8 cellular contexts compared by ENCODE assay signal in the genomic region with DNA sequence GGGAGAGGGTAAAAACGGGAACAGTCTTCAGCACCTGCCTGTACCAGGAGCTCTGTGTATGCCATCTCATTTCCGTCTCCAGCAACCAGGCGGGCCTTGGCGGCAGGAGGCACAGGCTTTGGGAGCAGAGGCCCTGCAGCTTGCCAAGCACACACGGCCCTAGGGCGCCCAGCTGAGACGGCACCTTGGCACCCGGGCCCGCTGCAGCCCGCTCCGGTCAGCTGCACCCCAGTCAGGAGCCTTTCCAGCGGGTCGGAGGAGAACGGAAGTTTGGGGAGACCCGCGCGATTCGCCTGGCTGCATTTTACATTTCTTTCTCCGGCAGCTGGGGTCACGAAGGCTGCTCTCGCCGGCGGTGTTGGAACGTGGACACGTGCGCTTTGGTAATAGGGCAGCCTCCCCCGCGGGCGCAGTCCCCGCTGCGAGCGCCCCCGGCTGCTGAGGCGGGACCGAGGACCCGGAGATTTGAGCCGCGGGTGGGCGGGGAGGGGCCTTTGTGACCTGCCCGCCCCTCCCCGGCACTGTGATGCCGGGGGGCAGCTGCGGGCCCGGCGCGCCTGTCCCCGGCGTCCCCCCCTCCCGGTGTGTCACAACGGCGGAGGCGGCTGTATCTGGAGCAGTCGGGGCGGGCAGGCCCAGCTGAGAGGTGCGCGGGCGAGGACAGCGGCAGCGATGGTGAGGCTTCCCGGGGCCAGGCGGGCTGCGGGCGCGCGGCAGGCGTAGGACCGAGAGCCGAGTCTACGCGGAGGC. TPM values are rescaled to one million over a fixed set of nuclear protein-coding genes. Genes with fewer than 3 reads are reported as not detected.
DNase-seq lines count a peak whose midpoint lies in the region; ATAC-seq and TF ChIP-seq lines count a peak whose summit lies in the region.

A gene (plus strand): TSS at position 616 of the 750 bp plus-strand sequence. CDS start 57 bp downstream, at position 673.

- no peaks in the 10 kb centered on the region for H3K36me3 ChIP-seq in upper lobe of right lung

- H3K4me1 ChIP-seq in upper lobe of right lung: peaks cover 14% of the 10 kb centered on the region

- no peak within 1 kb of the TSS for H3K27ac ChIP-seq in upper lobe of right lung

- peak within 1 kb of the TSS; percentile 76 for H3K4me3 Mint-ChIP-seq in natural killer cell treated with Interleukin-12 subunit alpha and Interleukin-12 subunit beta and Interleukin-15 and Interleukin-18, amount 100 ng/mL, for 72 hours

- H3K9me3 ChIP-seq in upper lobe of right lung: no peaks in the 10 kb centered on the region

- peak; percentile 47 for DNase-seq in stimulated activated naive CD4-positive, alpha-beta T cell treated with Interleukin-2 at 50 U/mL for 16 hours (lab: John Stamatoyannopoulos, UW)
- DNase-seq in stimulated activated naive CD4-positive, alpha-beta T cell (lab: John Stamatoyannopoulos, UW): no peak
- DNase-seq in NCI-H2081 treated with DMSO at 0.1 percent for 48 hours (lab: John Stamatoyannopoulos, UW) (peak; percentile 50), fibroblast of the aortic adventitia (ENCODE audit: low read depth) (peak; percentile 13), upper lobe of right lung (peak; percentile 70)
- DNase-seq in activated T-cell treated with anti-CD3 and anti-CD28 coated beads, Interleukin-2, amount 50 U/mL, for 1 hour: peak; percentile 25
- no peak for DNase-seq in natural killer cell treated with Interleukin-12 subunit alpha and Interleukin-12 subunit beta and Interleukin-15 and Interleukin-18, amount 100 ng/mL, for 72 hours (ENCODE audit: low spot score)

- intact Hi-C loops in upper lobe of right lung (cut with DNase I): no loop called here

- ATAC-seq in natural killer cell treated with Interleukin-12 subunit alpha and Interleukin-12 subunit beta and Interleukin-15 and Interleukin-18, amount 100 ng/mL, for 72 hours: peak; percentile 63 to 72
- ATAC-seq in upper lobe of right lung: peak; percentile 72
- no peak for ATAC-seq in HG03025 (IDR thresholded peaks at IDR 0.05; ENCODE audit: low FRiP score, unreplicated experiment)

- H3K27me3 ChIP-seq in upper lobe of right lung: peaks cover 18% of the 10 kb centered on the region

- peaks cover 16 to 19% of the 10 kb centered on the region in 2 donors for H3K27me3 Mint-ChIP-seq in natural killer cell treated with Interleukin-12 subunit alpha and Interleukin-12 subunit beta and Interleukin-15 and Interleukin-18, amount 100 ng/mL, for 72 hours

- peaks cover 30 to 39% of the 10 kb centered on the region in 2 donors for H3K4me1 Mint-ChIP-seq in natural killer cell treated with Interleukin-12 subunit alpha and Interleukin-12 subunit beta and Interleukin-15 and Interleukin-18, amount 100 ng/mL, for 72 hours (ENCODE audit: low read depth in 2 of 2)

- H3K27ac Mint-ChIP-seq in natural killer cell treated with Interleukin-12 subunit alpha and Interleukin-12 subunit beta and Interleukin-15 and Interleukin-18, amount 100 ng/mL, for 72 hours: no peak within 1 kb of the TSS

- H3K36me3 Mint-ChIP-seq in natural killer cell treated with Interleukin-12 subunit alpha and Interleukin-12 subunit beta and Interleukin-15 and Interleukin-18, amount 100 ng/mL, for 72 hours: peaks cover 16% of the 10 kb centered on the region

- H3K4me3 ChIP-seq in fibroblast of the aortic adventitia (ENCODE audit: low read depth, low read length) (peak within 1 kb of the TSS; percentile 50), upper lobe of right lung (peak within 1 kb of the TSS; percentile 46)

- no peak for TF ChIP-seq CTCF in fibroblast of the aortic adventitia (IDR thresholded peaks at IDR 0.05; ENCODE audit: insufficient read depth, low read length)
- TF ChIP-seq CTCF in upper lobe of right lung (IDR thresholded peaks at IDR 0.05): no peak

- H3K9me3 Mint-ChIP-seq in natural killer cell treated with Interleukin-12 subunit alpha and Interleukin-12 subunit beta and Interleukin-15 and Interleukin-18, amount 100 ng/mL, for 72 hours: peaks cover 3% of the 10 kb centered on the region

RNA-seq across cellular contexts. Expression of the gene that starts here (rescaled TPM):
- 0.72 TPM in 1 of 2 replicates, not detected in the other for total RNA-seq in fibroblast of the aortic adventitia (ENCODE audit: low replicate concordance)
- total RNA-seq in natural killer cell treated with Interleukin-12 subunit alpha and Interleukin-12 subunit beta and Interleukin-15 and Interleukin-18, amount 100 ng/mL, for 72 hours: 1 to 10 TPM; 3.0 to 3.1 TPM
- total RNA-seq in upper lobe of right lung: 1.7 TPM

Comparison
In these comparisons a context has a peak if more than half of its experiments do, and no peak if none do; other contexts are left out.
1. DNase-seq: peak in stimulated activated naive CD4-positive, alpha-beta T cell treated with Interleukin-2 at 50 U/mL for 16 hours (single experiment), NCI-H2081 treated with DMSO at 0.1 percent for 48 hours (single experiment), activated T-cell treated with anti-CD3 and anti-CD28 coated beads, Interleukin-2, amount 50 U/mL, for 1 hour (single experiment) and upper lobe of right lung (single experiment); none in stimulated activated naive CD4-positive, alpha-beta T cell (0 of 6) and natural killer cell treated with Interleukin-12 subunit alpha and Interleukin-12 subunit beta and Interleukin-15 and Interleukin-18, amount 100 ng/mL, for 72 hours (single experiment).
2. Peak in DNase-seq and H3K4me3 ChIP-seq in fibroblast of the aortic adventitia; RNA of the gene not detected or under 1 TPM.